In the genomic region with DNA sequence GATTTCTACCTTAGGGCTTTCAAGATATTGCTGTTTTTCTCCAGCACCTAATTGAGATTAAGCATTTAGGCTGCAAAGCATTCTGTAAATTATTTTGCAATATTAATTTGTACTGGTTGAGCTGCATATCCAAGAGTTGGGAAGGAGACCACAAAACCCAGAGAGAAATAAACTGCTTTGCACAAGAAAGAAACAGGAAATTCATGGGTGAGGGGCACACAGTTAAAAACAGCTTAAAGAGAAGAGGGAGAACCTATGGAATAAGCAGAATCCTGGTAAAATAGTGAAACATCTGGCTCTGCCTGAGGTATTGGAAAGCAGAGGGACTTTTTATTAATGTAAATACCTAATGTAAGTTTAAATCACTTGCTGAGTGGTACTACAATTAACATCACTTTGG, we compare ENCODE assay signal across 28 cellular contexts.
"Had no signal": no experiment of that assay in that cellular context is flagged by ENCODE, and none has a peak within 500 bp of the region (broad histone marks: within the 10 kb centered on the region; RNA-seq: fewer than 3 reads in every experiment).

No MANE protein-coding gene starts in this region.

- H3K9me3 ChIP-seq: ovary, psoas muscle, right lobe of liver, thoracic aorta, thyroid gland, vagina had no signal

- H2AFZ ChIP-seq: parathyroid adenoma had no signal

- H3K27ac ChIP-seq: ovary, parathyroid adenoma, psoas muscle, right lobe of liver, sigmoid colon, stomach, thoracic aorta, thyroid gland, tibial nerve, upper lobe of left lung, vagina had no signal

- H3K9me3 Mint-ChIP-seq: natural killer cell; stimulated activated effector memory CD8-positive, alpha-beta T cell treated with anti-CD3 and anti-CD28 coated beads, Interleukin-12 subunit alpha, Interleukin-12 subunit beta, amount 100 ng/mL, for 72 hours had no signal

- H3K4me1 ChIP-seq: parathyroid adenoma, psoas muscle, right lobe of liver, sigmoid colon, stomach, thyroid gland, tibial nerve, upper lobe of left lung, vagina had no signal

- H3K4me3 Mint-ChIP-seq: natural killer cell; nephron; neural crest cell; stimulated activated effector memory CD8-positive, alpha-beta T cell treated with anti-CD3 and anti-CD28 coated beads, Interleukin-12 subunit alpha, Interleukin-12 subunit beta, amount 100 ng/mL, for 72 hours; stimulated activated naive B cell treated with anti-CD40 and anti-IgM and Interleukin-4, amounts not matched to agents 10 μg/mL and 1 μg/mL and 100 μg/mL, for 72 hours; stimulated activated naive CD8-positive, alpha-beta T cell treated with anti-CD3 and anti-CD28 coated beads, Interleukin-15, Interleukin-2, amounts not matched to agents 100 ng/mL and 50 ng/mL, for 24 hours had no signal

- H3K4me1 Mint-ChIP-seq: natural killer cell; stimulated activated effector memory CD8-positive, alpha-beta T cell treated with anti-CD3 and anti-CD28 coated beads, Interleukin-12 subunit alpha, Interleukin-12 subunit beta, amount 100 ng/mL, for 72 hours; stimulated activated naive B cell treated with anti-CD40 and anti-IgM and Interleukin-4, amounts not matched to agents 10 μg/mL and 1 μg/mL and 100 μg/mL, for 72 hours had no signal

- ATAC-seq: natural killer cell; psoas muscle; right cardiac atrium; right lobe of liver; stimulated activated effector memory CD8-positive, alpha-beta T cell treated with anti-CD3 and anti-CD28 coated beads, Interleukin-12 subunit alpha, Interleukin-12 subunit beta, amount 100 ng/mL, for 72 hours; stimulated activated naive B cell treated with anti-CD40 and anti-IgM and Interleukin-4, amounts not matched to agents 10 μg/mL and 1 μg/mL and 100 μg/mL, for 72 hours had no signal

- H3K9ac ChIP-seq: parathyroid adenoma had no signal

- H3K27me3 ChIP-seq: ovary, right lobe of liver, sigmoid colon, stomach, thyroid gland, tibial nerve, upper lobe of left lung, vagina had no signal

- H3K27me3 Mint-ChIP-seq: progenitor cell of endocrine pancreas; stimulated activated naive B cell treated with anti-CD40 and anti-IgM and Interleukin-4, amounts not matched to agents 10 μg/mL and 1 μg/mL and 100 μg/mL, for 72 hours; stimulated activated naive CD8-positive, alpha-beta T cell treated with anti-CD3 and anti-CD28 coated beads, Interleukin-15, Interleukin-2, amounts not matched to agents 100 ng/mL and 50 ng/mL, for 24 hours had no signal

- DNase-seq: natural killer cell; occipital lobe; ovary; posterior cingulate gyrus; psoas muscle; right cardiac atrium; right lobe of liver; sigmoid colon; small intestine; stimulated activated CD4-positive, alpha-beta T cell treated with anti-CD3 and anti-CD28 coated beads, Interleukin-15, amount 100 ng/mL, for 24 hours; stimulated activated CD4-positive, alpha-beta T cell treated with anti-CD3 and anti-CD28 coated beads, Interleukin-2, amount 100 ng/mL, for 24 hours; stimulated activated CD4-positive, alpha-beta T cell treated with anti-CD3 and anti-CD28 coated beads, Interleukin-2, amount 100 ng/mL, for 48 hours; stimulated activated CD4-positive, alpha-beta T cell treated with anti-CD3 and anti-CD28 coated beads, Interleukin-4, amount 100 ng/mL, for 24 hours; stimulated activated naive B cell treated with anti-CD40 and anti-IgM and Interleukin-4, amounts not matched to agents 10 μg/mL and 1 μg/mL and 100 μg/mL, for 72 hours; stimulated activated naive CD4-positive, alpha-beta T cell treated with Interleukin-2 at 50 U/mL for 16 hours; stomach; thyroid gland; trophoblast cell; upper lobe of left lung had no signal

- H3K36me3 ChIP-seq: ovary, right lobe of liver, sigmoid colon, stomach, thoracic aorta, thyroid gland, tibial nerve, upper lobe of left lung, vagina had no signal

- H3K36me3 Mint-ChIP-seq: natural killer cell; stimulated activated effector memory CD8-positive, alpha-beta T cell treated with anti-CD3 and anti-CD28 coated beads, Interleukin-12 subunit alpha, Interleukin-12 subunit beta, amount 100 ng/mL, for 72 hours had no signal

- H3K4me3 ChIP-seq: ovary, psoas muscle, right lobe of liver, sigmoid colon, stomach, thoracic aorta, thyroid gland, tibial nerve, upper lobe of left lung, vagina had no signal

- H3K27ac Mint-ChIP-seq: natural killer cell; nephron; progenitor cell of endocrine pancreas; stimulated activated effector memory CD8-positive, alpha-beta T cell treated with anti-CD3 and anti-CD28 coated beads, Interleukin-12 subunit alpha, Interleukin-12 subunit beta, amount 100 ng/mL, for 72 hours; stimulated activated naive B cell treated with anti-CD40 and anti-IgM and Interleukin-4, amounts not matched to agents 10 μg/mL and 1 μg/mL and 100 μg/mL, for 72 hours; stimulated activated naive CD8-positive, alpha-beta T cell treated with anti-CD3 and anti-CD28 coated beads, Interleukin-15, Interleukin-2, amounts not matched to agents 100 ng/mL and 50 ng/mL, for 24 hours had no signal

- H3K79me2 ChIP-seq: parathyroid adenoma had no signal
